In genomic region chr17:75371981-75372380, GRCh38 we compare ENCODE assay signal across 13 cellular contexts. TPM values are rescaled to one million over a fixed set of nuclear protein-coding genes. Genes with fewer than 3 reads are reported as not detected.
DNase-seq lines count a peak whose midpoint lies in the region; ATAC-seq and TF ChIP-seq lines count a peak whose summit lies in the region.
"Had no signal": no experiment of that assay in that cellular context is flagged by ENCODE, and none has a peak within 500 bp of the region (broad histone marks: within the 10 kb centered on the region; RNA-seq: fewer than 3 reads in every experiment).

No MANE protein-coding gene starts in this region.

- peaks cover 57% of the 10 kb centered on the region for H3K36me3 Mint-ChIP-seq in CD4-positive, alpha-beta T cell (ENCODE audit: low read depth)
- peaks cover 31% of the 10 kb centered on the region for H3K36me3 Mint-ChIP-seq in T-helper 2 cell treated with Interferon-gamma antibody and Interleukin-4, amounts not matched to agents 5 μg/mL and 100 μg/mL, for 36 hours (ENCODE audit: low read depth)
- H3K36me3 Mint-ChIP-seq in endodermal cell (ENCODE audit: low read depth): peaks cover 19% of the 10 kb centered on the region

- H3K27me3 Mint-ChIP-seq in CD4-positive, alpha-beta T cell: no peaks in the 10 kb centered on the region
- no peaks in the 10 kb centered on the region for H3K27me3 Mint-ChIP-seq in T-helper 2 cell treated with Interferon-gamma antibody and Interleukin-4, amounts not matched to agents 5 μg/mL and 100 μg/mL, for 36 hours (ENCODE audit: low read depth)
- H3K27me3 Mint-ChIP-seq in endodermal cell (ENCODE audit: insufficient read depth): no peaks in the 10 kb centered on the region
- H3K27me3 Mint-ChIP-seq: stimulated activated naive CD8-positive, alpha-beta T cell treated with anti-CD3 and anti-CD28 coated beads, Interleukin-15, Interleukin-2, amounts not matched to agents 100 ng/mL and 50 ng/mL, for 24 hours had no signal

- peaks cover 87% of the 10 kb centered on the region for H3K79me2 ChIP-seq in osteoblast (ENCODE audit: insufficient read depth, low read length)

- peaks cover 74% of the 10 kb centered on the region for H4K20me1 ChIP-seq in osteoblast (ENCODE audit: insufficient read depth, low read length)

- no peaks in the 10 kb centered on the region for H3K9me3 ChIP-seq in CD4-positive, alpha-beta T cell (ENCODE audit: control insufficient read depth, low read length)
- H3K9me3 ChIP-seq in endodermal cell (ENCODE audit: control insufficient read depth, low read length) (no peaks in the 10 kb centered on the region), osteoblast (ENCODE audit: low read depth, low read length) (no peaks in the 10 kb centered on the region)

- H2AFZ ChIP-seq in osteoblast (ENCODE audit: low read length): no peak overlapping the region

- H3K4me3 Mint-ChIP-seq in CD4-positive, alpha-beta T cell: peak overlapping the region; percentile 57
- peak overlapping the region; percentile 28 for H3K4me3 Mint-ChIP-seq in T-helper 2 cell treated with Interferon-gamma antibody and Interleukin-4, amounts not matched to agents 5 μg/mL and 100 μg/mL, for 36 hours
- H3K4me3 Mint-ChIP-seq in endodermal cell: no peak overlapping the region

- intact Hi-C loops in CD4-positive, alpha-beta T cell (cut with DNase I, micrococcal nuclease): loop anchor here in 1 of 2 experiments (5.0 kb wide), 1 partner anchor 35 kb away; no protein-coding TSS in a partner anchor

- in situ Hi-C loops in ACHN (cut with HindIII; ENCODE audit: low pct_ligation_motif_present, low pct_unique_long_range_greater_than_20kb, low sequenced_read_pairs): no loop called here

- no peaks in the 10 kb centered on the region for H3K27me3 ChIP-seq in CD4-positive, alpha-beta T cell (ENCODE audit: control insufficient read depth, insufficient read depth, low read length)
- no peaks in the 10 kb centered on the region for H3K27me3 ChIP-seq in endodermal cell (ENCODE audit: control insufficient read depth, insufficient read depth, low read length, poor library complexity, severe bottlenecking)
- H3K27me3 ChIP-seq in osteoblast (ENCODE audit: insufficient read depth, low read length): no peaks in the 10 kb centered on the region

- peak; percentile 74 for ATAC-seq in CD4-positive, alpha-beta T cell (ENCODE audit: poor library complexity)
- no peak for ATAC-seq in GM18505 (IDR thresholded peaks at IDR 0.05; ENCODE audit: unreplicated experiment)

- DNase-seq in CD4-positive, alpha-beta T cell: no peak
- peak; percentile 27 for DNase-seq in T-helper 2 cell treated with Interferon-gamma antibody and Interleukin-4, amounts not matched to agents 5 μg/mL and 100 μg/mL, for 36 hours (ENCODE audit: low spot score)
- DNase-seq in endodermal cell (peak; percentile 36), LoVo (ENCODE audit: low spot score) (no peak), ACHN (no peak), osteoblast (ENCODE audit: insufficient read length, low spot score, missing footprints) (no peak), A172 (ENCODE audit: low spot score) (no peak)
- DNase-seq: kidney, NCI-H1930, NCI-H82 had no signal

- CTCF ChIA-PET in CD4-positive, alpha-beta T cell (lab: Charles Lee): interaction anchor here (1.1 kb wide), 1 partner anchor 40 kb away, joined by 3 read pairs; no protein-coding TSS in a partner anchor

- no peak overlapping the region for H3K4me2 ChIP-seq in osteoblast (ENCODE audit: insufficient read depth, low read length)

- POLR2A ChIA-PET in CD4-positive, alpha-beta T cell (lab: Charles Lee): no interaction called here

- 93 to 100% methylated on average over 1 to 5 of the region's 5 CpGs for WGBS in endodermal cell (ENCODE audit: insufficient coverage in 1 of 2, insufficient read length in 1 of 2), 2 experiments

- TF ChIP-seq POLR2A in GM18505 (IDR thresholded peaks at IDR 0.05; ENCODE audit: borderline replicate concordance, extremely low read depth, insufficient read depth, insufficient read length): peak; percentile 24

- H3K27ac ChIP-seq in CD4-positive, alpha-beta T cell (ENCODE audit: low read depth, low read length): no peak overlapping the region
- no peak overlapping the region for H3K27ac ChIP-seq in endodermal cell (ENCODE audit: low read depth, low read length)
- no peak overlapping the region for H3K27ac ChIP-seq in osteoblast (ENCODE audit: low read depth, low read length)
- H3K27ac ChIP-seq: C4-2B had no signal

- H3K27ac Mint-ChIP-seq in CD4-positive, alpha-beta T cell: peak overlapping the region; percentile 86
- H3K27ac Mint-ChIP-seq in T-helper 2 cell treated with Interferon-gamma antibody and Interleukin-4, amounts not matched to agents 5 μg/mL and 100 μg/mL, for 36 hours: peak overlapping the region; percentile 67
- no peak overlapping the region for H3K27ac Mint-ChIP-seq in endodermal cell

- no peak overlapping the region for H3K9ac ChIP-seq in endodermal cell (ENCODE audit: extremely low read depth, low read length, poor library complexity, severe bottlenecking)

- H3K9me3 Mint-ChIP-seq in CD4-positive, alpha-beta T cell: no peaks in the 10 kb centered on the region
- no peaks in the 10 kb centered on the region for H3K9me3 Mint-ChIP-seq in T-helper 2 cell treated with Interferon-gamma antibody and Interleukin-4, amounts not matched to agents 5 μg/mL and 100 μg/mL, for 36 hours
- H3K9me3 Mint-ChIP-seq in endodermal cell: no peaks in the 10 kb centered on the region
- H3K9me3 Mint-ChIP-seq: stimulated activated naive CD8-positive, alpha-beta T cell treated with anti-CD3 and anti-CD28 coated beads, Interleukin-15, Interleukin-2, amounts not matched to agents 100 ng/mL and 50 ng/mL, for 24 hours had no signal

- no peaks in the 10 kb centered on the region for H3K4me1 ChIP-seq in endodermal cell (ENCODE audit: control insufficient read depth, insufficient read depth, low read length)
- H3K4me1 ChIP-seq in osteoblast (ENCODE audit: insufficient read depth, low read length): peaks cover 7% of the 10 kb centered on the region

- H3K4me1 Mint-ChIP-seq in CD4-positive, alpha-beta T cell (ENCODE audit: low read depth): peaks cover 76% of the 10 kb centered on the region
- H3K4me1 Mint-ChIP-seq in T-helper 2 cell treated with Interferon-gamma antibody and Interleukin-4, amounts not matched to agents 5 μg/mL and 100 μg/mL, for 36 hours (ENCODE audit: low read depth): peaks cover 46% of the 10 kb centered on the region
- peaks cover 26% of the 10 kb centered on the region for H3K4me1 Mint-ChIP-seq in endodermal cell

- no peak for TF ChIP-seq CTCF in CD4-positive, alpha-beta T cell (IDR thresholded peaks at IDR 0.05)
- TF ChIP-seq CTCF in endodermal cell (conservative IDR thresholded peaks at IDR 0.05) (no peak), osteoblast (IDR thresholded peaks at IDR 0.05; ENCODE audit: extremely low read depth, low read depth, low read length) (no peak)

- H3K4me3 ChIP-seq in endodermal cell (ENCODE audit: low read length) (no peak overlapping the region), osteoblast (ENCODE audit: insufficient read depth, low read length) (no peak overlapping the region)

- H3K36me3 ChIP-seq in endodermal cell (ENCODE audit: control insufficient read depth, insufficient read depth, low read length) (peaks cover 19% of the 10 kb centered on the region), osteoblast (ENCODE audit: insufficient read depth, low read length) (peaks cover 6% of the 10 kb centered on the region)

RNA-seq across cellular contexts. Expression of gene GRB2, which starts 33.5 kb away (rescaled TPM):
- total RNA-seq in CD4-positive, alpha-beta T cell: 10 to 100 TPM; 88.8 to 92.6 TPM
- total RNA-seq in endodermal cell (10 to 100 TPM; 85.5 to 86.6 TPM), osteoblast (68.8 and 69.0 TPM in 2 replicates)
- 68.0 TPM for polyA plus RNA-seq in endodermal cell (2013, experiment 1 of 2)
- polyA plus RNA-seq in endodermal cell (2013, experiment 2 of 2): 56.4 TPM
- 116 and 123 TPM in 2 replicates for total RNA-seq in A172 (2014; rRNA removed; shearing (Covaris generic))

Comparison
In these comparisons a context has a peak if more than half of its experiments do, and no peak if none do; other contexts are left out.
1. DNase-seq: peak in T-helper 2 cell treated with Interferon-gamma antibody and Interleukin-4, amounts not matched to agents 5 μg/mL and 100 μg/mL, for 36 hours (single experiment) and endodermal cell (single experiment); none in CD4-positive, alpha-beta T cell (0 of 10), LoVo (single experiment), ACHN (single experiment), osteoblast (single experiment) and A172 (single experiment).